In the genomic region with DNA sequence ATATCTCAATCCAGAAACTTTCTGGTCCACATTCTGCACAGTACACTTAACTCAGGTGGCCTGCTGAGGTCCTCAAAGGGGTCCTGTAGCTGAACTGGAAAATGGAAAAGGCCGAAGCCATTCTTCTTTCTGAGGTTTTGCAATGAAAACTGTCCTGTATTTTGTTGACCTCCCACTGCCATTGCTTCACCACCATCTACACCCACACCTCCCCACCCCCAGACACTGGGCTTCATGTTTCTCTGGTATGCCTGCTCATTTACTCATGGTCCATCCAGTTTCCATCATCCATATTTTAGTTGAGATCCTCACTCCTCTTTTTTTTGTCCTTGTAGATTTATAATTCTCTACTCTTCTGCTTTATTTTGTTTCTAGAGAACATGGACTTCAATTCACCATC, we compare ENCODE assay signal across 8 cellular contexts.
"Had no signal": no experiment of that assay in that cellular context is flagged by ENCODE, and none has a peak within 500 bp of the region (broad histone marks: within the 10 kb centered on the region; RNA-seq: fewer than 3 reads in every experiment).

No MANE protein-coding gene starts in this region.

- H3K9ac ChIP-seq: GM23248 had no signal

- DNase-seq: GM23248, GOT3, H7, KBM-7 had no signal

- H3K9me3 ChIP-seq: HAP-1 had no signal

- H3K4me3 ChIP-seq: GM23248, HAP-1 had no signal

- H3K27ac ChIP-seq: GM23248, HL-60 had no signal

- FAIRE-seq: HepG2 had no signal

- H3K36me3 ChIP-seq: HAP-1 had no signal

- H3K4me3 Mint-ChIP-seq: IgD-negative memory B cell had no signal
